ENCODE assay signal across 24 cellular contexts in the genomic region with DNA sequence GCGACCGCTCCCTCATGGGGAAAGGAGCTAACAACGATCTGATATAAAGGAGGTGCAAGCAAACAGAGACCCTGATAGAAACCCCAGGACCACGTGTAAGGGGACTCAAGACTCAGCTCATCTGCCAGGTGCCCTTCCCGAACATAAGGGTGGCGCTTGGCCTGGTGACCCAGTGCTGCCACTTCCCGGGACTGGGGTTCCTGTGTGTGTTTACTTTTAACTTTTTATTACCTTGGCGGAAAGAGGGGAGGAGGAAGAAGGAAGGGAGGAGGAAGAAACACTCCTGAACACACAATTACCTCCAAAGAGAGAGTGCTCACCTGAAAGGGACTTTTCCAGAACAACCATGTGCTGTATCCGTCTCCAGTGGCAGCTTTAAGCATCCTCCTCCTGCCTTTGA. TPM values are rescaled to one million over a fixed set of nuclear protein-coding genes. Genes with fewer than 3 reads are reported as not detected.
A peak's percentile ranks its signal among the peaks of the same experiment; 100 is the strongest.
DNase-seq lines count a peak whose midpoint lies in the region; ATAC-seq and TF ChIP-seq lines count a peak whose summit lies in the region.
"Had no signal": no experiment of that assay in that cellular context is flagged by ENCODE, and none has a peak within 500 bp of the region (broad histone marks: within the 10 kb centered on the region; RNA-seq: fewer than 3 reads in every experiment).

No MANE protein-coding gene starts in this region.

- TF ChIP-seq POLR2A in stomach (IDR thresholded peaks at IDR 0.05) = no peak

- H3K4me3 ChIP-seq in stomach = no peak overlapping the region
- H3K4me3 ChIP-seq: MG63, SK-N-MC had no signal

- peak overlapping the region in 2 of 3 experiments; percentile 34 to 70 for H3K27ac Mint-ChIP-seq in nephron
- H3K27ac Mint-ChIP-seq: CD14-positive monocyte, HFFc6, IgD-negative memory B cell had no signal

- H3K4me1 ChIP-seq in stomach = no peaks in the 10 kb centered on the region

- no peak for TF ChIP-seq EP300 in stomach (IDR thresholded peaks at IDR 0.05)

- H3K27me3 ChIP-seq in stomach = no peaks in the 10 kb centered on the region

- peaks cover 15% of the 10 kb centered on the region for H3K27me3 Mint-ChIP-seq in nephron (ENCODE audit: low read depth)

- H3K4me1 Mint-ChIP-seq in nephron = peaks cover 36% of the 10 kb centered on the region
- H3K4me1 Mint-ChIP-seq: IgD-negative memory B cell had no signal

- H3K36me3 Mint-ChIP-seq in nephron (ENCODE audit: low read depth) = no peaks in the 10 kb centered on the region
- H3K36me3 Mint-ChIP-seq: CD14-positive monocyte had no signal

- H3K27ac ChIP-seq in C4-2B = peak overlapping the region; percentile 49
- H3K27ac ChIP-seq in stomach = no peak overlapping the region
- H3K27ac ChIP-seq: RWPE1, SK-N-MC had no signal

- TF ChIP-seq CTCF in C4-2B (conservative IDR thresholded peaks at IDR 0.05) (no peak), nephron (IDR thresholded peaks at IDR 0.05; ENCODE audit: unreplicated experiment in 3 of 3) (no peak), stomach (IDR thresholded peaks at IDR 0.05) (no peak)

- DNase-seq in HT-29 (ENCODE audit: low spot score) (peak; percentile 89), left colon (peak; percentile 34 to 56), hepatic stellate cell (ENCODE audit: low spot score) (no peak), NCI-H2227 treated with DMSO at 0.1 percent for 48 hours (lab: John Stamatoyannopoulos, UW) (no peak), stomach (no peak), midbrain (lab: John Stamatoyannopoulos, UW) (no peak)
- DNase-seq: EL, GF-D8, H7, HFFc6, MG63, NCI-H1417, NCI-H187 treated with DMSO at 0.1 percent for 48 hours, NCI-H2107, SHP77 treated with DMSO at 0.1 percent for 48 hours had no signal

- H3K4me3 Mint-ChIP-seq in nephron = no peak overlapping the region
- H3K4me3 Mint-ChIP-seq: CD14-positive monocyte, HFFc6, IgD-negative memory B cell had no signal

- WGBS in stomach, 5 donors = 33 to 62% (median 55%) methylated on average over 8 to 9 of the region's 9 CpGs

- ATAC-seq in left colon = peak; percentile 95

- H3K9me3 Mint-ChIP-seq in nephron = no peaks in the 10 kb centered on the region
- H3K9me3 Mint-ChIP-seq: CD14-positive monocyte, HFFc6, IgD-negative memory B cell had no signal

- intact Hi-C loops in left colon (cut with DNase I, micrococcal nuclease) = no loop called here
- intact Hi-C loops in stomach (cut with DNase I; ENCODE audit: low total_unique reads) = no loop called here

- no peaks in the 10 kb centered on the region for H3K36me3 ChIP-seq in stomach
- H3K36me3 ChIP-seq: MG63 had no signal

- no peaks in the 10 kb centered on the region for H3K9me3 ChIP-seq in stomach
- H3K9me3 ChIP-seq: MG63 had no signal

RNA-seq across cellular contexts. Expression of gene EDAR, which starts 56.5 kb away (rescaled TPM):
- not detected in 2 replicates for total RNA-seq in HT-29 (2014; rRNA removed; shearing (Covaris generic))
- under 1 TPM; 0.43 to 0.61 TPM for total RNA-seq in left colon
- 1 to 10 TPM in 1 of 5 donors, not detected in 4; 1.1 TPM for total RNA-seq in stomach
- polyA plus RNA-seq in stomach = under 1 TPM in 1 of 3 donors, not detected in 2; 0.93 TPM
- total RNA-seq: A172, HFFc6, NCI-H460 had no signal
- polyA plus RNA-seq: AG04450, CD14-positive monocyte had no signal

Comparison
In these comparisons a context has a peak if more than half of its experiments do, and no peak if none do; other contexts are left out.
1. DNase-seq: peak in HT-29 (single experiment) and left colon (2 of 2); none in hepatic stellate cell (single experiment), NCI-H2227 treated with DMSO at 0.1 percent for 48 hours (single experiment), stomach (single experiment) and midbrain (single experiment).